In the genomic region with DNA sequence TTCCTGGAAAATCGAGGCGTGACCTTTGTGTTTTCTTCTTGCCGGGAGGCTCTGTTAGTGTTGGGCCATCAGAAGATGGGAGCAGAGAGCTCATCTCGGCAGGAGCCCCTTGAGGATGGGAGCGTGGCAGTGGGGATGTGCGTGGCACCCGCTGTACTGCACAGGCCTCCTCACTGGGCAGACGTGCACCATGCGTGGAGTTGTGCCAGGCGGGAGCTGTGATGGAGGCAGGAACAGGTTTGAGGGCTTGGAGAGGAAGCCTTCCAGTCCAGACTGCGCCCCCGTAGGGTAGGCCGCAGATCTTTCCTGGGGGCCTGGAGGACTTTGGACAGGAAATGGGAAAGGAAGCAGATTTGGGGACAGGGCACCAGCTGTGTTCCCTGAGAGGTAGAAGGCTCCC, we compare ENCODE assay signal across 4 cellular contexts.
"Had no signal": no experiment of that assay in that cellular context is flagged by ENCODE, and none has a peak within 500 bp of the region (broad histone marks: within the 10 kb centered on the region; RNA-seq: fewer than 3 reads in every experiment).

No MANE protein-coding gene starts in this region.

- H3K4me1 ChIP-seq: pancreas had no signal

- H3K27ac ChIP-seq: pancreas, thoracic aorta had no signal

- H3K36me3 ChIP-seq: pancreas, thoracic aorta had no signal

- H3K9me3 ChIP-seq: pancreas, thoracic aorta had no signal

- FAIRE-seq: bronchial epithelial cell, pancreas had no signal

- H3K4me3 ChIP-seq: lung, pancreas, thoracic aorta had no signal

- H3K27me3 ChIP-seq: pancreas had no signal
